30 cellular contexts compared by ENCODE assay signal in the genomic region with DNA sequence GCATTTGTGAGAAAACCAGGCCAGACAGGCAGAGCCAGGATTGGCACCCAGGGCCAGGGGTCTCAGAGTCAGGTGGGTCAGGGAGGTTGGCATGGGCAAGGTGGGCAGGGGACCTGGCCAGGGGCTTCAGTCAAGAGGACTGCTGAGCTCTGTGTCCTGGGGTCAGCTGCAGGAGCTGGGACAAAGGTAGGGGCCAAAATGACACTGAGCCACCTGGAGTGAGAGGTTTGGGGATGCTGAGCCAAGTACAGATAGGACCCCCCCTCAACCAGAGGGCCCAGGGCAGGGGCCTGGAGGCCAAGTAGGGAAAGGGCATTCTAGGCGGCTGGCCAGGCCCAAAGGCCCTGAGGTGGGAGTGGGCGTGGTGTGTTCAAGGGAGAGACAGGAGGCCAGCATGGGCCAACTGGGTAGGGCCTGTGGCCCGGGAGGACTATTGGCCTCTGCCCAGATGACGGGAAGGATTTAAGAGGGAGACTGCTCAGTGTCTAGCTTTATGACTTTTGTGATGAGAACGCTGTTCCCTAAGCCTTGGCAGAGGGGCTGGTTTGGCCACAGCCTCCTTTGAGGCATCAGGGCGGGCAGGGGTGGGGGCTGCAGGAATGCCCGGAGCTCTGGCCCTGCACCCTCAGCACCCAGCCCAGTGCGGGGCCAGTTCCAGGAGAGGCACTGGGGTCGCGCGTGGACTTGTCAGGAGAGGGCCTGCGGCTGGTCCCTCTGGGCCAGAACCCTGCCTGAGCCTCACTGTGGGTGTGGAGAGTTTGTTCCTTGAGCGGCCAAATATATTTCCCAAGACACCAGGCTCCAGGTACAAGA. TPM values are rescaled to one million over a fixed set of nuclear protein-coding genes. Genes with fewer than 3 reads are reported as not detected.
"Had no signal": no experiment of that assay in that cellular context is flagged by ENCODE, and none has a peak within 500 bp of the region (broad histone marks: within the 10 kb centered on the region; RNA-seq: fewer than 3 reads in every experiment).

No MANE protein-coding gene starts in this region.

- H3K9ac ChIP-seq: KMS-11 had no signal

- H3K36me3 Mint-ChIP-seq: activated naive CD4-positive, alpha-beta T cell treated with anti-CD3 and anti-CD28 coated beads, Interleukin-2, amount 50 U/mL, for 72 hours; WTC11 had no signal

- H3K36me3 ChIP-seq: ascending aorta had no signal

- H3K4me2 ChIP-seq: KMS-11 had no signal

- DNase-seq: activated CD4-positive, alpha-beta T cell treated with anti-CD3 and anti-CD28 coated beads for 48 hours; activated CD4-positive, alpha-beta T cell treated with anti-CD3 and anti-CD28 coated beads, Interleukin-2, amount 50 U/mL, for 4 hours; activated CD4-positive, CD25-positive, alpha-beta regulatory T cell treated with anti-CD3 and anti-CD28 coated beads, Interleukin-2, amount 50 U/mL, for 72 hours; activated CD8-positive, alpha-beta memory T cell treated with anti-CD3 and anti-CD28 coated beads, Interleukin-2, amount 50 U/mL, for 48 hours; activated CD8-positive, alpha-beta T cell treated with anti-CD3 and anti-CD28 coated beads, Interleukin-2, amount 10 ng/mL, durations not matched to agents 7 days and 5 days; activated naive CD4-positive, alpha-beta T cell treated with Interleukin-2 at 50 U/mL for 16 hours; activated naive CD8-positive, alpha-beta T cell treated with anti-CD3 and anti-CD28 coated beads, Interleukin-2, amount 50 U/mL, for 24 hours; activated T-cell treated with anti-CD3 and anti-CD28 coated beads, Interleukin-2, amount 50 U/mL, for 1 hour; amniotic stem cell; body of pancreas; MV-4-11; NCI-H1092 treated with DMSO at 0.1 percent for 48 hours; NCI-H1417 treated with DMSO at 0.1 percent for 48 hours; NCI-H1694 treated with DMSO at 0.1 percent for 48 hours; NCI-H2029 treated with DMSO at 0.1 percent for 48 hours; NCI-H345; NCI-H510A; NCI-H526 treated with DMSO at 0.1 percent for 48 hours; NCI-H82; OCI-M1; SIG-M5; T-helper 17 cell; T-helper 9 cell had no signal

- H3K27me3 ChIP-seq: ascending aorta, body of pancreas had no signal

- H3K4me3 Mint-ChIP-seq: activated CD8-positive, alpha-beta T cell treated with anti-CD3 and anti-CD28 coated beads, Interleukin-2, amount 10 ng/mL, durations not matched to agents 7 days and 5 days; activated naive CD8-positive, alpha-beta T cell treated with anti-CD3 and anti-CD28 coated beads, Interleukin-2, amount 50 U/mL, for 24 hours; T-helper 17 cell; WTC11 had no signal

- H3K27ac ChIP-seq: ascending aorta, body of pancreas, KMS-11, RWPE1 had no signal

- ATAC-seq: activated CD8-positive, alpha-beta T cell treated with anti-CD3 and anti-CD28 coated beads, Interleukin-2, amount 10 ng/mL, durations not matched to agents 7 days and 5 days; activated naive CD4-positive, alpha-beta T cell treated with anti-CD3 and anti-CD28 coated beads, Interleukin-2, amount 50 U/mL, for 72 hours; activated naive CD8-positive, alpha-beta T cell treated with anti-CD3 and anti-CD28 coated beads, Interleukin-2, amount 50 U/mL, for 24 hours; body of pancreas; HepG2; T-helper 17 cell; WTC11 had no signal

- H3K9me3 ChIP-seq: ascending aorta, body of pancreas had no signal

- H3K4me1 Mint-ChIP-seq: activated naive CD8-positive, alpha-beta T cell treated with anti-CD3 and anti-CD28 coated beads, Interleukin-2, amount 50 U/mL, for 24 hours; T-helper 17 cell had no signal

- H3K27ac Mint-ChIP-seq: activated CD8-positive, alpha-beta T cell treated with anti-CD3 and anti-CD28 coated beads, Interleukin-2, amount 10 ng/mL, durations not matched to agents 7 days and 5 days; activated naive CD8-positive, alpha-beta T cell treated with anti-CD3 and anti-CD28 coated beads, Interleukin-2, amount 50 U/mL, for 24 hours; T-helper 17 cell; WTC11 had no signal

- H3K9me3 Mint-ChIP-seq: activated naive CD4-positive, alpha-beta T cell treated with anti-CD3 and anti-CD28 coated beads, Interleukin-2, amount 50 U/mL, for 72 hours; activated naive CD8-positive, alpha-beta T cell treated with anti-CD3 and anti-CD28 coated beads, Interleukin-2, amount 50 U/mL, for 24 hours; WTC11 had no signal

- H3K4me1 ChIP-seq: ascending aorta had no signal

- H3K4me3 ChIP-seq: ascending aorta, body of pancreas had no signal

RNA-seq across cellular contexts. Expression of a gene that starts 3.1 kb away (rescaled TPM):
- total RNA-seq: activated CD8-positive, alpha-beta T cell treated with anti-CD3 and anti-CD28 coated beads, Interleukin-2, amount 10 ng/mL, durations not matched to agents 7 days and 5 days; activated naive CD4-positive, alpha-beta T cell treated with anti-CD3 and anti-CD28 coated beads, Interleukin-2, amount 50 U/mL, for 72 hours; ascending aorta; body of pancreas; HepG2; MCF 10A; T-helper 17 cell; WTC11 had no signal

RNA-seq across cellular contexts. Expression of a gene that starts 40.6 kb away (rescaled TPM):
- total RNA-seq: activated CD8-positive, alpha-beta T cell treated with anti-CD3 and anti-CD28 coated beads, Interleukin-2, amount 10 ng/mL, durations not matched to agents 7 days and 5 days had no signal
